Comparison of ENCODE assay signal across 19 cellular contexts in genomic region chr9:81573415-81574321, GRCh38.
"Had no signal": no experiment of that assay in that cellular context is flagged by ENCODE, and none has a peak within 500 bp of the region (broad histone marks: within the 10 kb centered on the region; RNA-seq: fewer than 3 reads in every experiment).

No MANE protein-coding gene starts in this region.

- H3K27ac ChIP-seq: adrenal gland, neutrophil, right atrium auricular region, tibial artery, uterus had no signal

- H3K4me3 ChIP-seq: adrenal gland, right atrium auricular region, tibial artery, uterus had no signal

- H3K27ac Mint-ChIP-seq: activated B cell treated with CpG ODN at 0.5 μM for 24 hours; activated CD8-positive, alpha-beta T cell treated with anti-CD3 and anti-CD28 coated beads for 36 hours; activated naive CD4-positive, alpha-beta T cell treated with anti-CD3 and anti-CD28 coated beads, Interleukin-2, amount 50 U/mL, for 24 hours; immature natural killer cell; mesothelial cell of epicardium; stimulated activated naive B cell treated with anti-CD40 and anti-IgM and Interleukin-4, amounts not matched to agents 10 μg/mL and 1 μg/mL and 100 μg/mL, for 72 hours; T-helper 17 cell had no signal

- H3K9me3 ChIP-seq: adrenal gland, neutrophil, right atrium auricular region, tibial artery, uterus had no signal

- H3K36me3 ChIP-seq: adrenal gland, neutrophil, right atrium auricular region, tibial artery, uterus had no signal

- H3K9me3 Mint-ChIP-seq: activated B cell treated with CpG ODN at 0.5 μM for 24 hours; activated CD8-positive, alpha-beta T cell treated with anti-CD3 and anti-CD28 coated beads for 36 hours; activated naive CD4-positive, alpha-beta T cell treated with anti-CD3 and anti-CD28 coated beads, Interleukin-2, amount 50 U/mL, for 24 hours; activated T-cell treated with anti-CD3 and anti-CD28 coated beads, Interleukin-2, amount 50 U/mL, for 4 hours; brain; immature natural killer cell; mesothelial cell of epicardium; stimulated activated naive B cell treated with anti-CD40 and anti-IgM and Interleukin-4, amounts not matched to agents 10 μg/mL and 1 μg/mL and 100 μg/mL, for 72 hours had no signal

- H3K27me3 Mint-ChIP-seq: activated B cell treated with CpG ODN at 0.5 μM for 24 hours; activated naive CD4-positive, alpha-beta T cell treated with anti-CD3 and anti-CD28 coated beads, Interleukin-2, amount 50 U/mL, for 24 hours; stimulated activated naive B cell treated with anti-CD40 and anti-IgM and Interleukin-4, amounts not matched to agents 10 μg/mL and 1 μg/mL and 100 μg/mL, for 72 hours; T-helper 17 cell had no signal

- ATAC-seq: activated CD8-positive, alpha-beta T cell treated with anti-CD3 and anti-CD28 coated beads for 36 hours; activated T-cell treated with anti-CD3 and anti-CD28 coated beads, Interleukin-2, amount 50 U/mL, for 4 hours; T-helper 17 cell had no signal

- H3K4me3 Mint-ChIP-seq: activated B cell treated with CpG ODN at 0.5 μM for 24 hours; activated CD8-positive, alpha-beta T cell treated with anti-CD3 and anti-CD28 coated beads for 36 hours; activated naive CD4-positive, alpha-beta T cell treated with anti-CD3 and anti-CD28 coated beads, Interleukin-2, amount 50 U/mL, for 24 hours; activated T-cell treated with anti-CD3 and anti-CD28 coated beads, Interleukin-2, amount 50 U/mL, for 4 hours; immature natural killer cell; mesothelial cell of epicardium; stimulated activated naive B cell treated with anti-CD40 and anti-IgM and Interleukin-4, amounts not matched to agents 10 μg/mL and 1 μg/mL and 100 μg/mL, for 72 hours; T-helper 17 cell had no signal

- H3K27me3 ChIP-seq: adrenal gland, neutrophil, right atrium auricular region, tibial artery, uterus had no signal

- H3K4me1 Mint-ChIP-seq: activated naive CD4-positive, alpha-beta T cell treated with anti-CD3 and anti-CD28 coated beads, Interleukin-2, amount 50 U/mL, for 24 hours; immature natural killer cell; T-helper 17 cell had no signal

- DNase-seq: activated B cell treated with CpG ODN at 0.5 μM for 24 hours; activated CD4-positive, alpha-beta T cell treated with anti-CD3 and anti-CD28 coated beads for 48 hours; activated CD8-positive, alpha-beta T cell treated with anti-CD3 and anti-CD28 coated beads for 36 hours; activated effector memory CD4-positive, alpha-beta T cell treated with Interleukin-2 at 50 U/mL for 16 hours; activated T-cell treated with anti-CD3 and anti-CD28 coated beads, Interleukin-2, amount 50 U/mL, for 4 hours; adrenal gland; effector CD8-positive, alpha-beta T cell; immature natural killer cell; stimulated activated CD4-positive, alpha-beta T cell treated with anti-CD3 and anti-CD28 coated beads, Interleukin-15, amount 100 ng/mL, for 24 hours; stimulated activated CD4-positive, alpha-beta T cell treated with anti-CD3 and anti-CD28 coated beads, Interleukin-4, amount 100 ng/mL, for 1 hour; stimulated activated naive B cell treated with anti-CD40 and anti-IgM and Interleukin-4, amounts not matched to agents 10 μg/mL and 1 μg/mL and 100 μg/mL, for 72 hours; T-helper 17 cell; tibial artery; uterus had no signal

- H3K4me1 ChIP-seq: adrenal gland, right atrium auricular region, uterus had no signal

- H3K36me3 Mint-ChIP-seq: activated naive CD4-positive, alpha-beta T cell treated with anti-CD3 and anti-CD28 coated beads, Interleukin-2, amount 50 U/mL, for 24 hours had no signal
